In the genomic region with DNA sequence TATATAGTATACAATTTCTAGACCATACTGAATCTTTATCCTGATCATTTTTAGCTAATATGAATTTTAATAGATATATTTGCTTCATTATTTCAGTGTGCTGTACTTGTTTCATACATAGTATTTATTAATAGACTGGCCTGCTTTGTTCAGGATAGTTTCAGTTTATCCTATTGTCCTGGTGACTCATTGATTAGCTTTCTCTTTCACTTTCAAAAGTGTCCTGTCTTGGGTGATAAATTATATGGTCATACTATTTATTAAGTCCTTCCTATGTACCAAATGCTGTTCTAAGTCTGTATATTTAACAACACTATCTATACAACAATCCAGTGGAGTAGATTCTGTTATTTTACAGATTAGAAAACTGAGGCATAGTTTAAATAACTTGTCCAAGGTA, we compare ENCODE assay signal across 11 cellular contexts.
DNase-seq lines count a peak whose midpoint lies in the region; ATAC-seq, FAIRE-seq and TF ChIP-seq lines count a peak whose summit lies in the region.
"Had no signal": no experiment of that assay in that cellular context is flagged by ENCODE, and none has a peak within 500 bp of the region (broad histone marks: within the 10 kb centered on the region; RNA-seq: fewer than 3 reads in every experiment).

No MANE protein-coding gene starts in this region.

- H3K9me1 ChIP-seq in K562 (ENCODE audit: control insufficient read depth, insufficient read depth, low read length), result no peaks in the 10 kb centered on the region

- DNase-seq in GM03348 (ENCODE audit: low spot score) (peak; percentile 9), K562 (ENCODE audit: extremely low read depth in 1 of 4, low spot score in 3 of 4) (no peak), left lobe of liver (ENCODE audit: low spot score) (no peak), DMS 273 treated with DMSO at 0.1 percent for 48 hours (lab: John Stamatoyannopoulos, UW) (no peak)
- no peak for DNase-seq in stimulated activated CD4-positive, alpha-beta T cell treated with anti-CD3 and anti-CD28 coated beads, Interleukin-15, amount 100 ng/mL, for 24 hours
- DNase-seq in activated CD8-positive, alpha-beta memory T cell treated with anti-CD3 and anti-CD28 coated beads for 24 hours, result no peak
- DNase-seq: NCI-H1417, transverse colon had no signal

- H3K27me3 ChIP-seq in K562 (ENCODE audit: control insufficient read depth in 2 of 2, insufficient read depth in 2 of 2, low read length in 2 of 2), result no peaks in the 10 kb centered on the region
- H3K27me3 ChIP-seq: transverse colon had no signal

- no peak for TF ChIP-seq RAD21 in K562 (CRISPR knock-in tag; conservative IDR thresholded peaks at IDR 0.05 in 1 of 2, IDR thresholded peaks at IDR 0.05 in 1 of 2)

- 0 out of 2 replicates have a peak overlapping the region, but pooled peaks have one; percentile 28 for H2AFZ ChIP-seq in K562 (ENCODE audit: low read depth, low read length)

- H3K4me3 ChIP-seq in K562, result no peak overlapping the region
- H3K4me3 ChIP-seq: coronary artery, transverse colon had no signal

- ATAC-seq in HG03354 (IDR thresholded peaks at IDR 0.05; ENCODE audit: poor library complexity, severe bottlenecking, unreplicated experiment), result peak; percentile 85
- no peak for ATAC-seq in K562
- ATAC-seq in left lobe of liver, result peak; percentile 50
- ATAC-seq in GM19328 (IDR thresholded peaks at IDR 0.05; ENCODE audit: unreplicated experiment), result no peak

- no peaks in the 10 kb centered on the region for H4K20me1 ChIP-seq in K562 (replicated peaks; ENCODE audit: control insufficient read depth, insufficient read depth, low read length)

- H3K4me2 ChIP-seq in K562 (ENCODE audit: insufficient read depth, low read length), result no peak overlapping the region

- peaks cover 9% of the 10 kb centered on the region; the same call in 1 of the 2 replicates for H3K9me3 ChIP-seq in K562 (replicated peaks; ENCODE audit: control insufficient read depth, insufficient read depth, low read depth, low read length)

- FAIRE-seq in K562 (lab: Jason Lieb, UNC), result no peak

- no TSS peak for BruUV-seq in K562 (replicated peaks; lab: Mats Ljungman, UMichigan)

- intact Hi-C loops in K562 (cut with micrococcal nuclease), result no loop called here

- H3K9ac ChIP-seq in K562 (ENCODE audit: insufficient read depth in 1 of 2, low read depth in 2 of 2, low read length in 2 of 2), result no peak overlapping the region

- TF ChIP-seq CTCF in K562 (IDR thresholded peaks at IDR 0.05 in 2 of 3, conservative IDR thresholded peaks at IDR 0.05 in 1 of 3; ENCODE audit: insufficient read depth in 2 of 3, low read depth in 1 of 3, low read length in 3 of 3), result no peak

- CTCF ChIA-PET in K562 (lab: Yijun Ruan, JAX; ENCODE audit: low intra/inter-chr PET ratio), result no interaction called here

- POLR2A ChIA-PET in K562 (lab: Yijun Ruan, JAX), result interaction anchor here (0.6 to 1.2 kb wide), 3 partner anchors 12 to 335 kb away, joined by 3 to 4 read pairs (median 4); no protein-coding TSS in a partner anchor

- H3K4me1 ChIP-seq in K562 (replicated peaks in 1 of 2; ENCODE audit: control insufficient read depth in 2 of 2, insufficient read depth in 2 of 2, low read length in 2 of 2), result no peaks in the 10 kb centered on the region; a peak in 1 of 5 replicates

- no peaks in the 10 kb centered on the region for H3K79me2 ChIP-seq in K562 (ENCODE audit: control insufficient read depth, insufficient read depth, low read length)

- in situ Hi-C loops in K562 (cut with MboI), result no loop called here

- no peak overlapping the region for H3K27ac ChIP-seq in K562 (ENCODE audit: extremely low read depth, low read depth, low read length)
- H3K27ac ChIP-seq: coronary artery, transverse colon had no signal

- no peaks in the 10 kb centered on the region for H3K36me3 ChIP-seq in K562 (ENCODE audit: control insufficient read depth, insufficient read depth, low read length)
- H3K36me3 ChIP-seq: transverse colon had no signal

- TF ChIP-seq EP300 in K562 (IDR thresholded peaks at IDR 0.05; ENCODE audit: low read length), result no peak

- no peak for TF ChIP-seq POLR2A in K562 (conservative IDR thresholded peaks at IDR 0.05)

TF ChIP-seq in K562, 482 proteins besides CTCF, POLR2A, EP300 and RAD21 (continues in another document):
- TF ChIP-seq MEIS2 (IDR thresholded peaks at IDR 0.05; ENCODE audit: partially characterized antibody), result peak; percentile 81
- no peak for TF ChIP-seq DPF2 (IDR thresholded peaks at IDR 0.05)
- TF ChIP-seq, protein P1, sequence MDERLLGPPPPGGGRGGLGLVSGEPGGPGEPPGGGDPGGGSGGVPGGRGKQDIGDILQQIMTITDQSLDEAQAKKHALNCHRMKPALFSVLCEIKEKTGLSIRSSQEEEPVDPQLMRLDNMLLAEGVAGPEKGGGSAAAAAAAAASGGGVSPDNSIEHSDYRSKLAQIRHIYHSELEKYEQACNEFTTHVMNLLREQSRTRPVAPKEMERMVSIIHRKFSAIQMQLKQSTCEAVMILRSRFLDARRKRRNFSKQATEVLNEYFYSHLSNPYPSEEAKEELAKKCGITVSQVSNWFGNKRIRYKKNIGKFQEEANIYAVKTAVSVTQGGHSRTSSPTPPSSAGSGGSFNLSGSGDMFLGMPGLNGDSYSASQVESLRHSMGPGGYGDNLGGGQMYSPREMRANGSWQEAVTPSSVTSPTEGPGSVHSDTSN (CRISPR knock-in tag; IDR thresholded peaks at IDR 0.05; ENCODE audit: low read depth), result no peak
- TF ChIP-seq, protein P1 (tag; conservative IDR thresholded peaks at IDR 0.05; ENCODE audit: low read depth), result peak; percentile 85
- TF ChIP-seq, protein P2, sequence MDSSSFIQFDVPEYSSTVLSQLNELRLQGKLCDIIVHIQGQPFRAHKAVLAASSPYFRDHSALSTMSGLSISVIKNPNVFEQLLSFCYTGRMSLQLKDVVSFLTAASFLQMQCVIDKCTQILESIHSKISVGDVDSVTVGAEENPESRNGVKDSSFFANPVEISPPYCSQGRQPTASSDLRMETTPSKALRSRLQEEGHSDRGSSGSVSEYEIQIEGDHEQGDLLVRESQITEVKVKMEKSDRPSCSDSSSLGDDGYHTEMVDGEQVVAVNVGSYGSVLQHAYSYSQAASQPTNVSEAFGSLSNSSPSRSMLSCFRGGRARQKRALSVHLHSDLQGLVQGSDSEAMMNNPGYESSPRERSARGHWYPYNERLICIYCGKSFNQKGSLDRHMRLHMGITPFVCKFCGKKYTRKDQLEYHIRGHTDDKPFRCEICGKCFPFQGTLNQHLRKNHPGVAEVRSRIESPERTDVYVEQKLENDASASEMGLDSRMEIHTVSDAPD (CRISPR knock-in tag; IDR thresholded peaks at IDR 0.05), result no peak
- no peak for TF ChIP-seq FOXK1 (CRISPR knock-in tag; IDR thresholded peaks at IDR 0.05; ENCODE audit: borderline replicate concordance)
- TF ChIP-seq, protein P3, sequence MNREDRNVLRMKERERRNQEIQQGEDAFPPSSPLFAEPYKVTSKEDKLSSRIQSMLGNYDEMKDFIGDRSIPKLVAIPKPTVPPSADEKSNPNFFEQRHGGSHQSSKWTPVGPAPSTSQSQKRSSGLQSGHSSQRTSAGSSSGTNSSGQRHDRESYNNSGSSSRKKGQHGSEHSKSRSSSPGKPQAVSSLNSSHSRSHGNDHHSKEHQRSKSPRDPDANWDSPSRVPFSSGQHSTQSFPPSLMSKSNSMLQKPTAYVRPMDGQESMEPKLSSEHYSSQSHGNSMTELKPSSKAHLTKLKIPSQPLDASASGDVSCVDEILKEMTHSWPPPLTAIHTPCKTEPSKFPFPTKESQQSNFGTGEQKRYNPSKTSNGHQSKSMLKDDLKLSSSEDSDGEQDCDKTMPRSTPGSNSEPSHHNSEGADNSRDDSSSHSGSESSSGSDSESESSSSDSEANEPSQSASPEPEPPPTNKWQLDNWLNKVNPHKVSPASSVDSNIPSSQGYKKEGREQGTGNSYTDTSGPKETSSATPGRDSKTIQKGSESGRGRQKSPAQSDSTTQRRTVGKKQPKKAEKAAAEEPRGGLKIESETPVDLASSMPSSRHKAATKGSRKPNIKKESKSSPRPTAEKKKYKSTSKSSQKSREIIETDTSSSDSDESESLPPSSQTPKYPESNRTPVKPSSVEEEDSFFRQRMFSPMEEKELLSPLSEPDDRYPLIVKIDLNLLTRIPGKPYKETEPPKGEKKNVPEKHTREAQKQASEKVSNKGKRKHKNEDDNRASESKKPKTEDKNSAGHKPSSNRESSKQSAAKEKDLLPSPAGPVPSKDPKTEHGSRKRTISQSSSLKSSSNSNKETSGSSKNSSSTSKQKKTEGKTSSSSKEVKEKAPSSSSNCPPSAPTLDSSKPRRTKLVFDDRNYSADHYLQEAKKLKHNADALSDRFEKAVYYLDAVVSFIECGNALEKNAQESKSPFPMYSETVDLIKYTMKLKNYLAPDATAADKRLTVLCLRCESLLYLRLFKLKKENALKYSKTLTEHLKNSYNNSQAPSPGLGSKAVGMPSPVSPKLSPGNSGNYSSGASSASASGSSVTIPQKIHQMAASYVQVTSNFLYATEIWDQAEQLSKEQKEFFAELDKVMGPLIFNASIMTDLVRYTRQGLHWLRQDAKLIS (CRISPR knock-in tag; IDR thresholded peaks at IDR 0.05), result no peak
- TF ChIP-seq, protein P4, sequence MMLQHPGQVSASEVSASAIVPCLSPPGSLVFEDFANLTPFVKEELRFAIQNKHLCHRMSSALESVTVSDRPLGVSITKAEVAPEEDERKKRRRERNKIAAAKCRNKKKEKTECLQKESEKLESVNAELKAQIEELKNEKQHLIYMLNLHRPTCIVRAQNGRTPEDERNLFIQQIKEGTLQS (IDR thresholded peaks at IDR 0.05), result peak; percentile 71
- TF ChIP-seq, protein P4 (CRISPR knock-in tag; conservative IDR thresholded peaks at IDR 0.05), result no peak

Comparison
In these comparisons a context has a peak if more than half of its experiments do, and no peak if none do; other contexts are left out.
1. ATAC-seq: peak in HG03354 (single experiment) and left lobe of liver (single experiment); none in K562 (single experiment) and GM19328 (single experiment).